14 cellular contexts compared by ENCODE assay signal in the genomic region with DNA sequence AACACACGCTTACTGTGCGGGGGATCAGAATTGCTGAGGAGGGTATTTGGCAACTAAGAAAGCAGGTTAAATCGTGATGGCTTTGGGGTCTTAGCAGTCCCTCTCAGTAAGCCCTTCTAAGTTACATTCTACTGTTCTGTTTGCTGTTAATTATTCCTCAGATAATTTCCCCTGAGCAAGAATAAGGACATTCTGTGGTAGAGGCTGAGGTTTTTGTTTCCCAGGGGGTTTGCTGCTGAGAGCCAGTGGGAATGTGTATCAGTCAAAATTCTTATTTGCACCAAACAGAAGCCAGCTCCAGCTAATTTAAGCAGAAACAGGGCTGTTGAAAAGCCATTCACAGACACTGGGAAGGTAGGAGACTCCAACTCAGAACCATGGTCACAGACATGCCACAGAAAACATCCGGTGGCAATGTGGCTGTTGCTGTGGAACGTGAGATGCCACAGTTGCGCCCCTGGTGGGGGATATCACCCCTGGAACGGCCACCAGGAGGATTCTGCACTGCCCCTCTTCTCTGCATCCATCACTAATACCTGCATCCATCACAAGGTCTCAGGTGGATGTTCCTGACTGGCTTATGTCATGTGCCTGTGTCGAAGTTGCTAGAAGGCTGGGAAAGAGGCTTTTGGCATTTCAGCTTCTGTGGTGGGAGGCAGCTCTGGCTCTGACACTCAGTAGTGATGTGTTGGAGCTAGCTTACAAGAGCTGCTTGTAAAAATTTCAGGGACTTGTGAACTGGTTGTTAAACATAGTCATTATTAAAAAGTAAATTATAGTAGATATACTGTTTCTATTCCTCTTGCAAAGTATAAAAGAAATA. TPM values are rescaled to one million over a fixed set of nuclear protein-coding genes. Genes with fewer than 3 reads are reported as not detected.
"Had no signal": no experiment of that assay in that cellular context is flagged by ENCODE, and none has a peak within 500 bp of the region (broad histone marks: within the 10 kb centered on the region; RNA-seq: fewer than 3 reads in every experiment).

No MANE protein-coding gene starts in this region.

- H2AFZ ChIP-seq: hepatocyte had no signal

- H3K27me3 ChIP-seq: ascending aorta, thyroid gland had no signal

- H3K36me3 ChIP-seq: ascending aorta, thyroid gland had no signal

- DNase-seq: activated CD4-positive, alpha-beta T cell treated with anti-CD3 and anti-CD28 coated beads for 1 hour; activated CD4-positive, alpha-beta T cell treated with anti-CD3 and anti-CD28 coated beads, Interleukin-2, amount 50 U/mL, for 48 hours; activated naive CD4-positive, alpha-beta T cell treated with anti-CD3 and anti-CD28 coated beads for 36 hours; activated naive CD8-positive, alpha-beta T cell treated with anti-CD3 and anti-CD28 coated beads, Interleukin-2, amount 50 U/mL, for 24 hours; mucosa of descending colon; naive thymus-derived CD8-positive, alpha-beta T cell; stimulated activated CD4-positive, alpha-beta T cell treated with anti-CD3 and anti-CD28 coated beads, Interleukin-2, amount 100 ng/mL, for 48 hours; thyroid gland had no signal

- ATAC-seq: activated naive CD8-positive, alpha-beta T cell treated with anti-CD3 and anti-CD28 coated beads, Interleukin-2, amount 50 U/mL, for 24 hours; left lobe of liver; mucosa of descending colon; naive thymus-derived CD8-positive, alpha-beta T cell; stimulated activated memory B cell treated with anti-CD40 and anti-IgM and Interleukin-4, amounts not matched to agents 10 μg/mL and 1 μg/mL and 100 μg/mL, for 72 hours had no signal

- FAIRE-seq: bronchial epithelial cell, keratinocyte had no signal

- H3K27ac ChIP-seq: ascending aorta, hepatocyte, thyroid gland had no signal

- H3K4me2 ChIP-seq: hepatocyte had no signal

- H3K4me3 ChIP-seq: ascending aorta, hepatocyte, mucosa of descending colon, thyroid gland had no signal

- H3K9me3 ChIP-seq: ascending aorta, mucosa of descending colon, thyroid gland had no signal

- H3K79me2 ChIP-seq: hepatocyte had no signal

RNA-seq across cellular contexts. Expression of gene SLC4A3, which starts 23.2 kb away (rescaled TPM):
- total RNA-seq: activated naive CD4-positive, alpha-beta T cell treated with anti-CD3 and anti-CD28 coated beads for 36 hours had no signal
- polyA plus RNA-seq: naive thymus-derived CD8-positive, alpha-beta T cell had no signal
